Comparison of ENCODE assay signal across 8 cellular contexts in the genomic region with DNA sequence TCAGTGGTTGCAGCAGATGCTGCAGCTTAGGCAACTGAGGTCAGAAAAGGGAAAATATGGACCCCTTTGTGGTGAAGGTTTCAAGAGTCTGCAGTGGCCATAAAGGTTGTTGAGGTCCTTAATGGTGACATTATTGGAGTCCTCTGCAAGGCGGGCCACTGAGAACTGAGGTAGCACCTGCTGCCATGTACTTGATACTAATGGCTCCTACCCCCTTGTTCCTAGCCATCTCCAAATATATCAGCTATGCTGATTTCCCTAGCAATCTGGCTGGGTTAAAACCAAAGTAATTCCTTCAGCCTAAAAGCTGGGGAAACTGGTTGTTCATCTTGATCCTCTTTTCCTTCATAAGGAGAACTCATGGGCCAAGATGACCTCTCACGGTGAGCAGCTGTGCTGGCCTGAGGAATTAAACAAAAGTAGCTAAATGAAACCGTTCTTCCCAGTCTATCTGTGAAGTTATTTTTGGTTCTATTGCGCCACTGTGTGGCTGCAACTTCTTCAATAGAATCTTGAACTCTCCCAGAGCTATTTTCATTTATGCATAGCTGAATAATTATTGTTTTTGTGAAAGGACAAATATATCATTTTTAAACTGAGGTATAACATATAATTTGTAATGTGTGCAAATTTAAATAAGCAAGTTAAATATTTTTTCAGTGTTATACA.
DNase-seq lines count a peak whose midpoint lies in the region; ATAC-seq and TF ChIP-seq lines count a peak whose summit lies in the region.

No MANE protein-coding gene starts in this region.

- CTCF ChIA-PET in Panc1 (lab: Charles Lee): interaction anchor here (0.7 to 2.5 kb wide), 10 partner anchors 46 to 312 kb away, joined by 3 to 22 read pairs (median 3); no protein-coding TSS in a partner anchor
- CTCF ChIA-PET in activated CD4-positive, alpha-beta T cell treated with anti-CD3 and anti-CD28 coated beads, Interleukin-2, amount 10 ng/mL, durations not matched to agents 7 days and 5 days (lab: Charles Lee): no interaction called here

- no peaks in the 10 kb centered on the region for H3K9me3 ChIP-seq in Panc1 (ENCODE audit: control insufficient read depth, insufficient read depth, low read depth, low read length)
- no peaks in the 10 kb centered on the region for H3K9me3 ChIP-seq in esophagus muscularis mucosa

- TF ChIP-seq CTCF in Panc1 (IDR thresholded peaks at IDR 0.05): peak; percentile 71
- TF ChIP-seq CTCF in esophagus muscularis mucosa (IDR thresholded peaks at IDR 0.05): peak; percentile 58 to 69 (median 69)
- peak; percentile 79 for TF ChIP-seq CTCF in osteocyte (IDR thresholded peaks at IDR 0.05)

- no peak for TF ChIP-seq POLR2A in esophagus muscularis mucosa (IDR thresholded peaks at IDR 0.05; ENCODE audit: low read depth)

- DNase-seq in NCI-H82 (lab: John Stamatoyannopoulos, UW): peak; percentile 35
- no peak for DNase-seq in NCI-H82 treated with DMSO at 0.1 percent for 48 hours (lab: John Stamatoyannopoulos, UW; ENCODE audit: unreplicated experiment)
- DNase-seq in Panc1 (ENCODE audit: low read depth, low spot score): peak; percentile 25
- DNase-seq in esophagus muscularis mucosa (ENCODE audit: extremely low spot score): no peak
- no peak for DNase-seq in osteocyte (ENCODE audit: extremely low spot score, unreplicated experiment)
- no peak for DNase-seq in stimulated activated naive CD4-positive, alpha-beta T cell (lab: John Stamatoyannopoulos, UW)
- DNase-seq in activated CD4-positive, alpha-beta T cell treated with anti-CD3 and anti-CD28 coated beads, Interleukin-2, amount 10 ng/mL, durations not matched to agents 7 days and 5 days: no peak

- H3K36me3 Mint-ChIP-seq in osteocyte (ENCODE audit: unreplicated experiment): no peaks in the 10 kb centered on the region
- no peaks in the 10 kb centered on the region for H3K36me3 Mint-ChIP-seq in activated CD4-positive, alpha-beta T cell treated with anti-CD3 and anti-CD28 coated beads, Interleukin-2, amount 10 ng/mL, durations not matched to agents 7 days and 5 days (ENCODE audit: low read depth)

- BruUV-seq in Panc1 (replicated peaks; lab: Mats Ljungman, UMichigan): no TSS peak

- no peak overlapping the region for H3K4me3 ChIP-seq in Panc1 (ENCODE audit: low read depth in 2 of 2, low read length in 2 of 2)
- H3K4me3 ChIP-seq in esophagus muscularis mucosa: no peak overlapping the region

- peaks cover 7% of the 10 kb centered on the region for H3K4me1 Mint-ChIP-seq in osteocyte (ENCODE audit: unreplicated experiment)
- no peaks in the 10 kb centered on the region for H3K4me1 Mint-ChIP-seq in activated CD4-positive, alpha-beta T cell treated with anti-CD3 and anti-CD28 coated beads, Interleukin-2, amount 10 ng/mL, durations not matched to agents 7 days and 5 days

- H3K27ac ChIP-seq in Panc1 (ENCODE audit: low read length) (no peak overlapping the region), esophagus muscularis mucosa (replicated peaks in 1 of 4) (no peak overlapping the region)

- H3K9me3 Mint-ChIP-seq in osteocyte (ENCODE audit: unreplicated experiment): no peaks in the 10 kb centered on the region
- no peaks in the 10 kb centered on the region for H3K9me3 Mint-ChIP-seq in activated CD4-positive, alpha-beta T cell treated with anti-CD3 and anti-CD28 coated beads, Interleukin-2, amount 10 ng/mL, durations not matched to agents 7 days and 5 days

- H3K36me3 ChIP-seq in Panc1 (ENCODE audit: control insufficient read depth, insufficient read depth, low read length): no peaks in the 10 kb centered on the region
- no peaks in the 10 kb centered on the region for H3K36me3 ChIP-seq in esophagus muscularis mucosa

- H3K4me1 ChIP-seq in Panc1 (ENCODE audit: control insufficient read depth, insufficient read depth, low read length) (no peaks in the 10 kb centered on the region), esophagus muscularis mucosa (peaks cover 0 to 8% (median 6%) of the 10 kb centered on the region in 4 donors)

- H3K27me3 ChIP-seq in Panc1 (ENCODE audit: control insufficient read depth, insufficient read depth, low read length) (no peaks in the 10 kb centered on the region), esophagus muscularis mucosa (no peaks in the 10 kb centered on the region)

- ATAC-seq in Panc1: peak; percentile 91
- ATAC-seq in HG03342 (IDR thresholded peaks at IDR 0.05; ENCODE audit: unreplicated experiment): no peak

- no peaks in the 10 kb centered on the region for H3K27me3 Mint-ChIP-seq in osteocyte (ENCODE audit: unreplicated experiment)
- H3K27me3 Mint-ChIP-seq in activated CD4-positive, alpha-beta T cell treated with anti-CD3 and anti-CD28 coated beads, Interleukin-2, amount 10 ng/mL, durations not matched to agents 7 days and 5 days: no peaks in the 10 kb centered on the region

- POLR2A ChIA-PET in Panc1 (lab: Charles Lee): no interaction called here
- POLR2A ChIA-PET in activated CD4-positive, alpha-beta T cell treated with anti-CD3 and anti-CD28 coated beads, Interleukin-2, amount 10 ng/mL, durations not matched to agents 7 days and 5 days (lab: Charles Lee): interaction anchor here (0.5 kb wide), 1 partner anchor 179 kb away, joined by 3 read pairs; no protein-coding TSS in a partner anchor

- H3K4me3 Mint-ChIP-seq in osteocyte (ENCODE audit: unreplicated experiment): no peak overlapping the region
- no peak overlapping the region for H3K4me3 Mint-ChIP-seq in activated CD4-positive, alpha-beta T cell treated with anti-CD3 and anti-CD28 coated beads, Interleukin-2, amount 10 ng/mL, durations not matched to agents 7 days and 5 days

- 29% methylated on average over 4 of the region's 4 CpGs for WGBS in esophagus muscularis mucosa

- TF ChIP-seq EP300 in esophagus muscularis mucosa (IDR thresholded peaks at IDR 0.05): no peak

- H3K27ac Mint-ChIP-seq in osteocyte (ENCODE audit: unreplicated experiment): no peak overlapping the region
- H3K27ac Mint-ChIP-seq in activated CD4-positive, alpha-beta T cell treated with anti-CD3 and anti-CD28 coated beads, Interleukin-2, amount 10 ng/mL, durations not matched to agents 7 days and 5 days: no peak overlapping the region

- intact Hi-C loops in Panc1 (cut with micrococcal nuclease; ENCODE audit: unreplicated experiment): loop anchor here (1.0 to 5.0 kb wide), 3 partner anchors 105 to 250 kb away; no protein-coding TSS in a partner anchor
- intact Hi-C loops in esophagus muscularis mucosa (cut with DNase I): loop anchor here (1.0 to 5.0 kb wide), 2 partner anchors 108 to 260 kb away; no protein-coding TSS in a partner anchor

- in situ Hi-C loops in Panc1 (cut with HindIII; ENCODE audit: low pct_unique_long_range_greater_than_20kb, low sequenced_read_pairs): no loop called here

Comparison
In these comparisons a context has a peak if more than half of its experiments do, and no peak if none do; other contexts are left out.
1. DNase-seq: peak in NCI-H82 (single experiment) and Panc1 (single experiment); none in NCI-H82 treated with DMSO at 0.1 percent for 48 hours (single experiment), esophagus muscularis mucosa (single experiment), osteocyte (single experiment), stimulated activated naive CD4-positive, alpha-beta T cell (0 of 6) and activated CD4-positive, alpha-beta T cell treated with anti-CD3 and anti-CD28 coated beads, Interleukin-2, amount 10 ng/mL, durations not matched to agents 7 days and 5 days (single experiment).
2. Peak in every context shown above with its lines, with median percentiles within 50 percentile points of each other: CTCF ChIP-seq.